In genomic region chr14:94560782-94561655, GRCh38 we compare ENCODE assay signal across 1 cellular context.
TF ChIP-seq lines count a peak whose summit lies in the region.

SERPINA4 (plus strand) TSS chr14:94561442; CDS start chr14:94563483, 2,041 bp downstream.

TF ChIP-seq in HepG2, 621 proteins besides CTCF, POLR2A, EP300 and RAD21 (continued from another document and continues in another):
- TF ChIP-seq, protein P1, sequence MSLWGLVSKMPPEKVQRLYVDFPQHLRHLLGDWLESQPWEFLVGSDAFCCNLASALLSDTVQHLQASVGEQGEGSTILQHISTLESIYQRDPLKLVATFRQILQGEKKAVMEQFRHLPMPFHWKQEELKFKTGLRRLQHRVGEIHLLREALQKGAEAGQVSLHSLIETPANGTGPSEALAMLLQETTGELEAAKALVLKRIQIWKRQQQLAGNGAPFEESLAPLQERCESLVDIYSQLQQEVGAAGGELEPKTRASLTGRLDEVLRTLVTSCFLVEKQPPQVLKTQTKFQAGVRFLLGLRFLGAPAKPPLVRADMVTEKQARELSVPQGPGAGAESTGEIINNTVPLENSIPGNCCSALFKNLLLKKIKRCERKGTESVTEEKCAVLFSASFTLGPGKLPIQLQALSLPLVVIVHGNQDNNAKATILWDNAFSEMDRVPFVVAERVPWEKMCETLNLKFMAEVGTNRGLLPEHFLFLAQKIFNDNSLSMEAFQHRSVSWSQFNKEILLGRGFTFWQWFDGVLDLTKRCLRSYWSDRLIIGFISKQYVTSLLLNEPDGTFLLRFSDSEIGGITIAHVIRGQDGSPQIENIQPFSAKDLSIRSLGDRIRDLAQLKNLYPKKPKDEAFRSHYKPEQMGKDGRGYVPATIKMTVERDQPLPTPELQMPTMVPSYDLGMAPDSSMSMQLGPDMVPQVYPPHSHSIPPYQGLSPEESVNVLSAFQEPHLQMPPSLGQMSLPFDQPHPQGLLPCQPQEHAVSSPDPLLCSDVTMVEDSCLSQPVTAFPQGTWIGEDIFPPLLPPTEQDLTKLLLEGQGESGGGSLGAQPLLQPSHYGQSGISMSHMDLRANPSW (CRISPR knock-in tag; IDR thresholded peaks at IDR 0.05; ENCODE audit: borderline replicate concordance), result no peak
- TF ChIP-seq RFX3 (CRISPR knock-in tag; IDR thresholded peaks at IDR 0.05), result no peak
- no peak for TF ChIP-seq ZNF33A (CRISPR knock-in tag; IDR thresholded peaks at IDR 0.05; ENCODE audit: borderline replicate concordance)
- TF ChIP-seq ZNF687 (CRISPR knock-in tag; IDR thresholded peaks at IDR 0.05), result peak; percentile 67
- no peak for TF ChIP-seq ZNF710 (CRISPR knock-in tag; IDR thresholded peaks at IDR 0.05; ENCODE audit: borderline replicate concordance)
- no peak for TF ChIP-seq ZNF335 (CRISPR knock-in tag; IDR thresholded peaks at IDR 0.05)
- no peak for TF ChIP-seq REL (CRISPR knock-in tag; conservative IDR thresholded peaks at IDR 0.05)
- TF ChIP-seq KLF12 (CRISPR knock-in tag; IDR thresholded peaks at IDR 0.05; ENCODE audit: borderline replicate concordance), result no peak
- no peak; the same call in 1 of the 2 replicates for TF ChIP-seq KLF9 (CRISPR knock-in tag; IDR thresholded peaks at IDR 0.05; ENCODE audit: low read depth)
- no peak for TF ChIP-seq TOPORS (CRISPR knock-in tag; IDR thresholded peaks at IDR 0.05)
- TF ChIP-seq SAP130 (CRISPR knock-in tag; IDR thresholded peaks at IDR 0.05; ENCODE audit: low read depth), result peak; percentile 29; the same call in 1 of the 2 replicates
- no peak for TF ChIP-seq U2AF1 (optimal IDR thresholded peaks at IDR 0.05; ENCODE audit: low read depth, low read length)
- TF ChIP-seq ZSCAN31 (CRISPR knock-in tag; IDR thresholded peaks at IDR 0.05; ENCODE audit: low read depth), result no peak
- TF ChIP-seq ZNF616 (CRISPR knock-in tag; IDR thresholded peaks at IDR 0.05; ENCODE audit: low read depth), result no peak
- TF ChIP-seq GLMP (CRISPR knock-in tag; IDR thresholded peaks at IDR 0.05; ENCODE audit: borderline replicate concordance), result no peak
- TF ChIP-seq YEATS4 (CRISPR knock-in tag; IDR thresholded peaks at IDR 0.05; ENCODE audit: borderline replicate concordance), result no peak
- no peak for TF ChIP-seq RARA (CRISPR knock-in tag; IDR thresholded peaks at IDR 0.05)
- TF ChIP-seq TAF1 (CRISPR knock-in tag; IDR thresholded peaks at IDR 0.05), result no peak
- TF ChIP-seq ARID2 (CRISPR knock-in tag; IDR thresholded peaks at IDR 0.05; ENCODE audit: borderline replicate concordance), result no peak
- TF ChIP-seq ZNF891 (CRISPR knock-in tag; IDR thresholded peaks at IDR 0.05), result no peak
- 0 out of 2 replicates have a peak, but pooled peaks have one; percentile 75 for TF ChIP-seq ZBTB7B (CRISPR knock-in tag; IDR thresholded peaks at IDR 0.05)
- TF ChIP-seq, protein P2, sequence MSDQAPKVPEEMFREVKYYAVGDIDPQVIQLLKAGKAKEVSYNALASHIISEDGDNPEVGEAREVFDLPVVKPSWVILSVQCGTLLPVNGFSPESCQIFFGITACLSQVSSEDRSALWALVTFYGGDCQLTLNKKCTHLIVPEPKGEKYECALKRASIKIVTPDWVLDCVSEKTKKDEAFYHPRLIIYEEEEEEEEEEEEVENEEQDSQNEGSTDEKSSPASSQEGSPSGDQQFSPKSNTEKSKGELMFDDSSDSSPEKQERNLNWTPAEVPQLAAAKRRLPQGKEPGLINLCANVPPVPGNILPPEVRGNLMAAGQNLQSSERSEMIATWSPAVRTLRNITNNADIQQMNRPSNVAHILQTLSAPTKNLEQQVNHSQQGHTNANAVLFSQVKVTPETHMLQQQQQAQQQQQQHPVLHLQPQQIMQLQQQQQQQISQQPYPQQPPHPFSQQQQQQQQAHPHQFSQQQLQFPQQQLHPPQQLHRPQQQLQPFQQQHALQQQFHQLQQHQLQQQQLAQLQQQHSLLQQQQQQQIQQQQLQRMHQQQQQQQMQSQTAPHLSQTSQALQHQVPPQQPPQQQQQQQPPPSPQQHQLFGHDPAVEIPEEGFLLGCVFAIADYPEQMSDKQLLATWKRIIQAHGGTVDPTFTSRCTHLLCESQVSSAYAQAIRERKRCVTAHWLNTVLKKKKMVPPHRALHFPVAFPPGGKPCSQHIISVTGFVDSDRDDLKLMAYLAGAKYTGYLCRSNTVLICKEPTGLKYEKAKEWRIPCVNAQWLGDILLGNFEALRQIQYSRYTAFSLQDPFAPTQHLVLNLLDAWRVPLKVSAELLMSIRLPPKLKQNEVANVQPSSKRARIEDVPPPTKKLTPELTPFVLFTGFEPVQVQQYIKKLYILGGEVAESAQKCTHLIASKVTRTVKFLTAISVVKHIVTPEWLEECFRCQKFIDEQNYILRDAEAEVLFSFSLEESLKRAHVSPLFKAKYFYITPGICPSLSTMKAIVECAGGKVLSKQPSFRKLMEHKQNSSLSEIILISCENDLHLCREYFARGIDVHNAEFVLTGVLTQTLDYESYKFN (CRISPR knock-in tag; conservative IDR thresholded peaks at IDR 0.05), result no peak
- TF ChIP-seq, protein P3, sequence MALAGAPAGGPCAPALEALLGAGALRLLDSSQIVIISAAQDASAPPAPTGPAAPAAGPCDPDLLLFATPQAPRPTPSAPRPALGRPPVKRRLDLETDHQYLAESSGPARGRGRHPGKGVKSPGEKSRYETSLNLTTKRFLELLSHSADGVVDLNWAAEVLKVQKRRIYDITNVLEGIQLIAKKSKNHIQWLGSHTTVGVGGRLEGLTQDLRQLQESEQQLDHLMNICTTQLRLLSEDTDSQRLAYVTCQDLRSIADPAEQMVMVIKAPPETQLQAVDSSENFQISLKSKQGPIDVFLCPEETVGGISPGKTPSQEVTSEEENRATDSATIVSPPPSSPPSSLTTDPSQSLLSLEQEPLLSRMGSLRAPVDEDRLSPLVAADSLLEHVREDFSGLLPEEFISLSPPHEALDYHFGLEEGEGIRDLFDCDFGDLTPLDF (CRISPR knock-in tag; IDR thresholded peaks at IDR 0.05), result no peak
- TF ChIP-seq, protein P4, sequence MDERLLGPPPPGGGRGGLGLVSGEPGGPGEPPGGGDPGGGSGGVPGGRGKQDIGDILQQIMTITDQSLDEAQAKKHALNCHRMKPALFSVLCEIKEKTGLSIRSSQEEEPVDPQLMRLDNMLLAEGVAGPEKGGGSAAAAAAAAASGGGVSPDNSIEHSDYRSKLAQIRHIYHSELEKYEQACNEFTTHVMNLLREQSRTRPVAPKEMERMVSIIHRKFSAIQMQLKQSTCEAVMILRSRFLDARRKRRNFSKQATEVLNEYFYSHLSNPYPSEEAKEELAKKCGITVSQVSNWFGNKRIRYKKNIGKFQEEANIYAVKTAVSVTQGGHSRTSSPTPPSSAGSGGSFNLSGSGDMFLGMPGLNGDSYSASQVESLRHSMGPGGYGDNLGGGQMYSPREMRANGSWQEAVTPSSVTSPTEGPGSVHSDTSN (CRISPR knock-in tag; IDR thresholded peaks at IDR 0.05), result no peak
- TF ChIP-seq ZNF180 (CRISPR knock-in tag; IDR thresholded peaks at IDR 0.05; ENCODE audit: borderline replicate concordance, low read depth), result no peak
- TF ChIP-seq ISL2 (CRISPR knock-in tag; IDR thresholded peaks at IDR 0.05), result no peak
- no peak for TF ChIP-seq EEA1 (CRISPR knock-in tag; IDR thresholded peaks at IDR 0.05; ENCODE audit: borderline replicate concordance)
- peak; percentile 27; the same call in 1 of the 2 replicates for TF ChIP-seq POGZ (CRISPR knock-in tag; IDR thresholded peaks at IDR 0.05)
- no peak for TF ChIP-seq PRMT3 (CRISPR knock-in tag; IDR thresholded peaks at IDR 0.05; ENCODE audit: borderline replicate concordance, low read depth)
- peak; percentile 97 for TF ChIP-seq ZNF768 (CRISPR knock-in tag; IDR thresholded peaks at IDR 0.05)
- TF ChIP-seq MTF2 (CRISPR knock-in tag; IDR thresholded peaks at IDR 0.05; ENCODE audit: borderline replicate concordance), result no peak
- no peak for TF ChIP-seq ZSCAN21 (CRISPR knock-in tag; IDR thresholded peaks at IDR 0.05; ENCODE audit: borderline replicate concordance)
- no peak for TF ChIP-seq ARID3A (IDR thresholded peaks at IDR 0.05; ENCODE audit: low read depth, low read length)
- no peak for TF ChIP-seq KDM6A (CRISPR knock-in tag; IDR thresholded peaks at IDR 0.05; ENCODE audit: low read depth)
- no peak for TF ChIP-seq SP140L (CRISPR knock-in tag; IDR thresholded peaks at IDR 0.05; ENCODE audit: borderline replicate concordance)
- no peak for TF ChIP-seq ETV6 (CRISPR knock-in tag; conservative IDR thresholded peaks at IDR 0.05)
- TF ChIP-seq ELF1 (CRISPR knock-in tag; IDR thresholded peaks at IDR 0.05), result no peak
- TF ChIP-seq ZNF546 (CRISPR knock-in tag; conservative IDR thresholded peaks at IDR 0.05), result no peak
- TF ChIP-seq RFX5 (IDR thresholded peaks at IDR 0.05; ENCODE audit: low read depth, low read length), result no peak
- TF ChIP-seq ZNF564 (CRISPR knock-in tag; IDR thresholded peaks at IDR 0.05), result 0 out of 2 replicates have a peak, but pooled peaks have one; percentile 30
- TF ChIP-seq HDAC1 (CRISPR knock-in tag; IDR thresholded peaks at IDR 0.05), result no peak
- TF ChIP-seq ARHGAP35 (CRISPR knock-in tag; IDR thresholded peaks at IDR 0.05; ENCODE audit: borderline replicate concordance), result 0 out of 2 replicates have a peak, but pooled peaks have one; percentile 3
- TF ChIP-seq ZNF589 (CRISPR knock-in tag; conservative IDR thresholded peaks at IDR 0.05), result no peak
- TF ChIP-seq MEIS1 (CRISPR knock-in tag; IDR thresholded peaks at IDR 0.05; ENCODE audit: borderline replicate concordance), result no peak
- TF ChIP-seq ZNF343 (CRISPR knock-in tag; IDR thresholded peaks at IDR 0.05), result no peak
- TF ChIP-seq MED8 (CRISPR knock-in tag; IDR thresholded peaks at IDR 0.05; ENCODE audit: insufficient replicate concordance), result peak; percentile 16
- no peak for TF ChIP-seq TCF7L2 (IDR thresholded peaks at IDR 0.05; ENCODE audit: low read depth, low read length)
- TF ChIP-seq, protein P5, sequence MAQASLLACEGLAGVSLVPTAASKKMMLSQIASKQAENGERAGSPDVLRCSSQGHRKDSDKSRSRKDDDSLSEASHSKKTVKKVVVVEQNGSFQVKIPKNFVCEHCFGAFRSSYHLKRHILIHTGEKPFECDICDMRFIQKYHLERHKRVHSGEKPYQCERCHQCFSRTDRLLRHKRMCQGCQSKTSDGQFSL (CRISPR knock-in tag; IDR thresholded peaks at IDR 0.05), result no peak
